Comparison of ENCODE assay signal across 2 cellular contexts in genomic region chr4:60817609-60818008, GRCh38.
TF ChIP-seq lines count a peak whose summit lies in the region.

No MANE protein-coding gene starts in this region.

TF ChIP-seq in HepG2, 621 proteins besides CTCF, POLR2A, EP300 and RAD21 (continued from another document):
- no peak for TF ChIP-seq ZBTB46 (CRISPR knock-in tag; IDR thresholded peaks at IDR 0.05; ENCODE audit: borderline replicate concordance)
TF ChIP-seq in HepG2: peak in this region for 2.

TF ChIP-seq in K562, 482 proteins besides CTCF, POLR2A, EP300 and RAD21 (continued from another document):
- TF ChIP-seq PREB (CRISPR knock-in tag; IDR thresholded peaks at IDR 0.05) (no peak), FIP1L1 (IDR thresholded peaks at IDR 0.05; ENCODE audit: low read depth, low read length, poor library complexity, severe bottlenecking) (no peak), SRSF7 (optimal IDR thresholded peaks at IDR 0.05; ENCODE audit: low read depth, low read length) (no peak), THRAP3 (IDR thresholded peaks at IDR 0.05; ENCODE audit: borderline replicate concordance) (no peak), CREB3L1 (IDR thresholded peaks at IDR 0.05; ENCODE audit: borderline replicate concordance, low read depth) (no peak), ZKSCAN1 (IDR thresholded peaks at IDR 0.05; ENCODE audit: low read depth, low read length) (no peak), KDM5B (IDR thresholded peaks at IDR 0.05; ENCODE audit: insufficient replicate concordance, low read depth, low read length) (no peak), NR2C2 (CRISPR knock-in tag; IDR thresholded peaks at IDR 0.05) (no peak), NR2C2 (tag; IDR thresholded peaks at IDR 0.05) (no peak), NFXL1 (CRISPR knock-in tag; IDR thresholded peaks at IDR 0.05) (no peak), TRIM25 (IDR thresholded peaks at IDR 0.05; ENCODE audit: borderline replicate concordance) (no peak), SP1 (CRISPR knock-in tag; IDR thresholded peaks at IDR 0.05) (no peak), KLF1 (tag; IDR thresholded peaks at IDR 0.05) (no peak), BACH1 (tag; IDR thresholded peaks at IDR 0.05) (no peak), C11orf30 (IDR thresholded peaks at IDR 0.05; ENCODE audit: low read depth) (no peak), ARID3A (IDR thresholded peaks at IDR 0.05; ENCODE audit: borderline replicate concordance, low read depth, low read length) (no peak), ATF3 (IDR thresholded peaks at IDR 0.05) (peak; percentile 28; the same call in 1 of the 2 replicates), ATF3 (CRISPR knock-in tag; conservative IDR thresholded peaks at IDR 0.05) (no peak), CAMTA2 (CRISPR knock-in tag; conservative IDR thresholded peaks at IDR 0.05) (no peak), ATF2 (CRISPR knock-in tag; IDR thresholded peaks at IDR 0.05) (no peak)
TF ChIP-seq in K562: peak in this region for 3.
